ENCODE assay signal across 10 cellular contexts in the genomic region with DNA sequence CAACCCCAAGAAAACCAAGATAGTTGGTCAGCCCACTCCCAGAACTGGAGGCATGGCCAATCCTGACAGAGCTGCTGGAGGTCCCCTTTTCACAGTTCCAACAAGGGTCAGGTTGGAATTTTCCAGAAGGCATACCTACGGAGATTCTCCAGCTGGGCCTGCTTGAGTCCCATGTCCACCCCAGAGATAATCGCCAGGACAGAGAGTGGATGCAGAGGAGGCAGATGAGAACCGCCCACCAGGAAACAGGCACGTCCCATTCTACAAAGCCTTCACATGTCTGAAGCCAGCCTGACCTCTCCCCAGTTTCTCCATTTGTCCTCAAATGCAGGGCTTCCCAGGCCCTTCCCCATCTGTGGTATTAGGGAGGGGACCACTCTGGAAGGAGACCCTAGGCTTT. TPM values are rescaled to one million over a fixed set of nuclear protein-coding genes. Genes with fewer than 3 reads are reported as not detected.
DNase-seq lines count a peak whose midpoint lies in the region; ATAC-seq and TF ChIP-seq lines count a peak whose summit lies in the region.
"Had no signal": no experiment of that assay in that cellular context is flagged by ENCODE, and none has a peak within 500 bp of the region (broad histone marks: within the 10 kb centered on the region; RNA-seq: fewer than 3 reads in every experiment).

No MANE protein-coding gene starts in this region.

- H3K4me1 ChIP-seq in DND-41 (ENCODE audit: insufficient read depth, low read length) (peaks cover 66% of the 10 kb centered on the region), PC-3 (ENCODE audit: insufficient read depth, low read length) (peaks cover 44% of the 10 kb centered on the region), osteoblast (ENCODE audit: insufficient read depth, low read length) (peaks cover 59% of the 10 kb centered on the region)

- intact Hi-C loops in PC-3 (cut with micrococcal nuclease), result no loop called here
- intact Hi-C loops in dendritic cell treated with granulocyte-macrophage colony-stimulating factor and Interleukin-4, amounts not matched to agents 40 ng/mL and 50 ng/mL, for 4 days (cut with micrococcal nuclease), result no loop called here

- H3K9ac ChIP-seq in DND-41 (ENCODE audit: low read depth, low read length) (peak overlapping the region; percentile 36), PC-3 (ENCODE audit: low read length) (no peak overlapping the region)

- H3K79me2 ChIP-seq in DND-41 (ENCODE audit: insufficient read depth, low read length), result no peaks in the 10 kb centered on the region
- H3K79me2 ChIP-seq in PC-3 (ENCODE audit: low read length), result no peaks in the 10 kb centered on the region
- H3K79me2 ChIP-seq in osteoblast (ENCODE audit: insufficient read depth, low read length), result no peaks in the 10 kb centered on the region

- peak overlapping the region; percentile 65 for H3K27ac Mint-ChIP-seq in dendritic cell treated with granulocyte-macrophage colony-stimulating factor and Interleukin-4, amounts not matched to agents 40 ng/mL and 50 ng/mL, for 4 days

- H3K27me3 ChIP-seq in DND-41 (ENCODE audit: insufficient read depth, low read length, poor library complexity) (no peaks in the 10 kb centered on the region), PC-3 (ENCODE audit: low read length) (no peaks in the 10 kb centered on the region), osteoblast (ENCODE audit: insufficient read depth, low read length) (no peaks in the 10 kb centered on the region)
- H3K27me3 ChIP-seq: right atrium auricular region had no signal

- H2AFZ ChIP-seq in DND-41 (ENCODE audit: low read depth, low read length), result peak overlapping the region; percentile 64
- no peak overlapping the region for H2AFZ ChIP-seq in PC-3 (ENCODE audit: low read length)
- no peak overlapping the region for H2AFZ ChIP-seq in osteoblast (ENCODE audit: low read length)

- H3K27ac ChIP-seq in DND-41 (ENCODE audit: low read length), result peak overlapping the region; percentile 73
- H3K27ac ChIP-seq in PC-3 (ENCODE audit: low read length), result peak overlapping the region; percentile 98; the same call in 1 of the 2 replicates
- peak overlapping the region; percentile 95 for H3K27ac ChIP-seq in osteoblast (ENCODE audit: low read depth, low read length)

- H3K4me2 ChIP-seq in DND-41 (ENCODE audit: insufficient read depth, low read length), result peak overlapping the region; percentile 43
- no peak overlapping the region for H3K4me2 ChIP-seq in PC-3 (ENCODE audit: low read length)
- peak overlapping the region; percentile 0 for H3K4me2 ChIP-seq in osteoblast (ENCODE audit: insufficient read depth, low read length)

- no TSS peak for BruUV-seq in PC-3 (replicated peaks; lab: Mats Ljungman, UMichigan)

- peak; percentile 20 for DNase-seq in DND-41
- DNase-seq in PC-3, result no peak
- no peak for DNase-seq in osteoblast (ENCODE audit: insufficient read length, low spot score, missing footprints)
- DNase-seq in occipital lobe (lab: John Stamatoyannopoulos, UW), result no peak
- DNase-seq: esophagus squamous epithelium, NCI-H1694 had no signal

- H3K4me3 ChIP-seq in DND-41 (ENCODE audit: low read depth in 1 of 2, low read length in 2 of 2), result 0 out of 4 replicates have a peak overlapping the region, but pooled peaks of 1 of the 2 experiments have one; percentile 2
- no peak overlapping the region for H3K4me3 ChIP-seq in PC-3 (ENCODE audit: low read length)
- H3K4me3 ChIP-seq in osteoblast (ENCODE audit: insufficient read depth, low read length), result no peak overlapping the region
- H3K4me3 ChIP-seq: esophagus squamous epithelium, right atrium auricular region had no signal

- CTCF ChIA-PET in PC-3 (lab: Charles Lee), result no interaction called here

- H3K27me3 Mint-ChIP-seq in dendritic cell treated with granulocyte-macrophage colony-stimulating factor and Interleukin-4, amounts not matched to agents 40 ng/mL and 50 ng/mL, for 4 days, result no peaks in the 10 kb centered on the region

- H3K4me1 Mint-ChIP-seq in dendritic cell treated with granulocyte-macrophage colony-stimulating factor and Interleukin-4, amounts not matched to agents 40 ng/mL and 50 ng/mL, for 4 days (ENCODE audit: low read depth), result peaks cover 63% of the 10 kb centered on the region

- H3K9me2 ChIP-seq in PC-3 (replicated peaks; ENCODE audit: low read length), result no peaks in the 10 kb centered on the region

- peaks cover 24% of the 10 kb centered on the region for H3F3A ChIP-seq in PC-3 (ENCODE audit: low read length, unreplicated experiment)

- H3K4me3 Mint-ChIP-seq in dendritic cell treated with granulocyte-macrophage colony-stimulating factor and Interleukin-4, amounts not matched to agents 40 ng/mL and 50 ng/mL, for 4 days, result no peak overlapping the region

- TF ChIP-seq CTCF in DND-41 (IDR thresholded peaks at IDR 0.05; ENCODE audit: borderline replicate concordance, extremely low read depth, low read length, poor library complexity, severe bottlenecking) (no peak), PC-3 (conservative IDR thresholded peaks at IDR 0.05; ENCODE audit: low read depth, low read length) (no peak), osteoblast (IDR thresholded peaks at IDR 0.05; ENCODE audit: extremely low read depth, low read depth, low read length) (no peak)

- no peaks in the 10 kb centered on the region for H3K36me3 Mint-ChIP-seq in dendritic cell treated with granulocyte-macrophage colony-stimulating factor and Interleukin-4, amounts not matched to agents 40 ng/mL and 50 ng/mL, for 4 days (ENCODE audit: low read depth)

- no peaks in the 10 kb centered on the region for H3K36me3 ChIP-seq in DND-41 (ENCODE audit: insufficient read depth, low read length)
- no peaks in the 10 kb centered on the region for H3K36me3 ChIP-seq in PC-3 (ENCODE audit: low read depth, low read length)
- H3K36me3 ChIP-seq in osteoblast (ENCODE audit: insufficient read depth, low read length), result no peaks in the 10 kb centered on the region
- H3K36me3 ChIP-seq: esophagus squamous epithelium, right atrium auricular region had no signal

- POLR2A ChIA-PET in PC-3 (lab: Charles Lee; ENCODE audit: unreplicated experiment), result interaction anchor here (0.6 kb wide), 1 partner anchor 38 kb away, joined by 3 read pairs; no protein-coding TSS in a partner anchor

- H4K20me1 ChIP-seq in DND-41 (ENCODE audit: insufficient read depth, low read length) (no peaks in the 10 kb centered on the region), PC-3 (ENCODE audit: low read length) (no peaks in the 10 kb centered on the region), osteoblast (ENCODE audit: insufficient read depth, low read length) (no peaks in the 10 kb centered on the region)

- H3K9me3 ChIP-seq in DND-41 (ENCODE audit: insufficient read depth, low read length, severe bottlenecking) (no peaks in the 10 kb centered on the region), PC-3 (ENCODE audit: low read length) (no peaks in the 10 kb centered on the region), osteoblast (ENCODE audit: low read depth, low read length) (no peaks in the 10 kb centered on the region)
- H3K9me3 ChIP-seq: esophagus squamous epithelium, right atrium auricular region had no signal

- no peaks in the 10 kb centered on the region for H3K9me3 Mint-ChIP-seq in dendritic cell treated with granulocyte-macrophage colony-stimulating factor and Interleukin-4, amounts not matched to agents 40 ng/mL and 50 ng/mL, for 4 days

- ATAC-seq in DND-41 (ENCODE audit: insufficient read depth, low read depth), result no peak
- ATAC-seq in PC-3, result no peak
- no peak for ATAC-seq in GM21576 (IDR thresholded peaks at IDR 0.05; ENCODE audit: unreplicated experiment)
- ATAC-seq in HG03432 (IDR thresholded peaks at IDR 0.05; ENCODE audit: unreplicated experiment), result no peak

RNA-seq across cellular contexts. Expression of gene SMURF2, which starts 47.4 kb away (rescaled TPM):
- total RNA-seq in PC-3 (2014; rRNA removed) (68.2 and 76.6 TPM in 2 replicates), osteoblast (90.5 and 115 TPM in 2 replicates), occipital lobe (78.5 TPM)
